Comparison of ENCODE assay signal across 9 cellular contexts in the genomic region with DNA sequence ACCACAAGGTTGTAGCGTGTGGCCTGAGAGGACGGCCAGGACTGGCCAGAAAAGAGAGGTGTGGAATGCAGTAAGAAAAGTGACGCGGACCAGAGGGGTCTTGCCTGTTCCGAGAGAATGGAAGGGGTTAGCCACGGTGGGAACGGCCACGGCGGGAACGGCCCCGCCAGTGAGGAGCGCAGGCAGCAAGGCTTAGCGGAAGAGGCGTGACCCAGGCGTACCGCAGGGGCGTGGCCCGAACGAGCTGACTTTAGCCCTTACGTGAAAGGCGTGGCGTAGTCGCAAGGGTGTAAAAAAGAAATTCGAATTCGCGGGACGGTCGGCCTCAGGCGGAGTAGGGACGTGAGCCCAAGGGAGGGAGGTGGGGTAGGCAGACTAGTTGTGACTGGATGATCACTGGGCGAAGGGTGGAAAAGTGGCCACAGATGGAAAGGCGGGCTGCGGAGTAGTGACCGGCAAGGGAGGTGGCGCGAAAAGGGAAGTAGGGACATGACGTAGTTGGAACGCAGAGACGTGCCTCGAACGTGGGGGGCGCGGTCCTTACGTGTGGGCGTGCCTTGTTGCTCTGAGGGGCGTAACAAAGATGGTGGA. TPM values are rescaled to one million over a fixed set of nuclear protein-coding genes. Genes with fewer than 3 reads are reported as not detected.
DNase-seq lines count a peak whose midpoint lies in the region; ATAC-seq and TF ChIP-seq lines count a peak whose summit lies in the region.
"Had no signal": no experiment of that assay in that cellular context is flagged by ENCODE, and none has a peak within 500 bp of the region (broad histone marks: within the 10 kb centered on the region; RNA-seq: fewer than 3 reads in every experiment).

No MANE protein-coding gene starts in this region.

- H3K4me1 Mint-ChIP-seq in chondrocyte (ENCODE audit: low read depth): peaks cover 13% of the 10 kb centered on the region

- TF ChIP-seq CTCF in chondrocyte (IDR thresholded peaks at IDR 0.05): no peak

- DNase-seq in AG20443 (ENCODE audit: low spot score) (peak; percentile 79), NCI-H345 treated with DMSO at 0.1 percent for 48 hours (lab: John Stamatoyannopoulos, UW; ENCODE audit: unreplicated experiment) (peak; percentile 84), chondrocyte (ENCODE audit: low spot score) (peak; percentile 94), kidney glomerular epithelial cell (lab: John Stamatoyannopoulos, UW) (peak; percentile 61)
- DNase-seq in stimulated activated CD4-positive, alpha-beta T cell treated with anti-CD3 and anti-CD28 coated beads, Interleukin-15, amount 100 ng/mL, for 48 hours (ENCODE audit: low read depth in 2 of 2): peak; percentile 82 to 83

- H3K27ac Mint-ChIP-seq in chondrocyte (ENCODE audit: unreplicated experiment): no peak overlapping the region

- H3K27me3 Mint-ChIP-seq in chondrocyte (ENCODE audit: low read depth): no peaks in the 10 kb centered on the region

- H3K9me3 Mint-ChIP-seq in chondrocyte (ENCODE audit: low read depth): no peaks in the 10 kb centered on the region

- no peak overlapping the region for H3K4me3 Mint-ChIP-seq in chondrocyte (ENCODE audit: unreplicated experiment)

- ATAC-seq in GM19043 (IDR thresholded peaks at IDR 0.05; ENCODE audit: low read depth, unreplicated experiment) (peak; percentile 76), HG03342 (IDR thresholded peaks at IDR 0.05; ENCODE audit: unreplicated experiment) (peak; percentile 78)
- peak; percentile 82 to 83 for ATAC-seq in activated CD4-positive, CD25-positive, alpha-beta regulatory T cell treated with anti-CD3 and anti-CD28 coated beads, Interleukin-2, amount 50 U/mL, for 24 hours

- no peaks in the 10 kb centered on the region for H3K36me3 Mint-ChIP-seq in chondrocyte (ENCODE audit: low read depth)

RNA-seq across cellular contexts. Expression of gene CLTRN, which starts 10.4 kb away (rescaled TPM):
- 0.20 TPM in 1 of 3 replicates, not detected in the others for total RNA-seq in chondrocyte
- total RNA-seq: T-helper 1 cell treated with Interleukin-12 subunit alpha and Interleukin-12 subunit beta and Interleukin-4 antibody, amounts not matched to agents 30 ng/mL and 1 ng/mL, for 36 hours had no signal

Comparison
In these comparisons a context has a peak if more than half of its experiments do, and no peak if none do; other contexts are left out.
1. Peak in every context shown above with its lines: DNase-seq and ATAC-seq.